ENCODE assay signal across 2 cellular contexts in genomic region chr15:66778716-66779115, GRCh38.
TF ChIP-seq lines count a peak whose summit lies in the region.

No MANE protein-coding gene starts in this region.

TF ChIP-seq in HepG2, 621 proteins besides CTCF, POLR2A, EP300 and RAD21:
- TF ChIP-seq ZMYM3 (CRISPR knock-in tag; IDR thresholded peaks at IDR 0.05) (0 out of 2 replicates have a peak, but pooled peaks have one; percentile 13), HNRNPL (IDR thresholded peaks at IDR 0.05; ENCODE audit: low read depth, low read length) (no peak), ZNF629 (CRISPR knock-in tag; conservative IDR thresholded peaks at IDR 0.05) (peak; percentile 83), PLRG1 (conservative IDR thresholded peaks at IDR 0.05) (no peak), ZNF7 (CRISPR knock-in tag; IDR thresholded peaks at IDR 0.05) (no peak), ZNF234 (CRISPR knock-in tag; conservative IDR thresholded peaks at IDR 0.05) (no peak)

TF ChIP-seq in H1, 55 proteins besides CTCF, POLR2A, EP300 and RAD21:
- TF ChIP-seq ATF2 (IDR thresholded peaks at IDR 0.05; ENCODE audit: low read length) (no peak), RNF2 (IDR thresholded peaks at IDR 0.05; ENCODE audit: borderline replicate concordance, low read depth, low read length, missing control alignments, poor library complexity, severe bottlenecking) (no peak), CTBP2 (IDR thresholded peaks at IDR 0.05; ENCODE audit: borderline replicate concordance, insufficient read depth, insufficient read length, low read length) (no peak), BRCA1 (IDR thresholded peaks at IDR 0.05; ENCODE audit: low read depth, low read length) (no peak), JUND (IDR thresholded peaks at IDR 0.05; ENCODE audit: low read length) (no peak), NRF1 (IDR thresholded peaks at IDR 0.05; ENCODE audit: low read depth, low read length) (no peak), POU5F1 (IDR thresholded peaks at IDR 0.05; ENCODE audit: low read depth, low read length) (no peak), JUN (IDR thresholded peaks at IDR 0.05; ENCODE audit: low read depth, low read length) (no peak), CHD1 (IDR thresholded peaks at IDR 0.05; ENCODE audit: low read depth, low read length) (no peak), SP1 (IDR thresholded peaks at IDR 0.05; ENCODE audit: low read depth, low read length) (no peak), TEAD4 (IDR thresholded peaks at IDR 0.05; ENCODE audit: low read depth, low read length) (no peak), TAF7 (optimal IDR thresholded peaks at IDR 0.05; ENCODE audit: borderline replicate concordance, low read depth, low read length) (no peak), SAP30 (IDR thresholded peaks at IDR 0.05; ENCODE audit: insufficient read depth, insufficient replicate concordance, low read length) (no peak), SIX5 (IDR thresholded peaks at IDR 0.05; ENCODE audit: low read depth, low read length) (no peak), BACH1 (IDR thresholded peaks at IDR 0.05; ENCODE audit: low read length) (no peak), ASH2L (IDR thresholded peaks at IDR 0.05; ENCODE audit: low read length) (no peak), EZH2 (IDR thresholded peaks at IDR 0.05; ENCODE audit: low read depth, low read length, severe bottlenecking) (no peak), CEBPB (IDR thresholded peaks at IDR 0.05; ENCODE audit: low read depth, low read length) (no peak)
- TF ChIP-seq, protein P1, sequence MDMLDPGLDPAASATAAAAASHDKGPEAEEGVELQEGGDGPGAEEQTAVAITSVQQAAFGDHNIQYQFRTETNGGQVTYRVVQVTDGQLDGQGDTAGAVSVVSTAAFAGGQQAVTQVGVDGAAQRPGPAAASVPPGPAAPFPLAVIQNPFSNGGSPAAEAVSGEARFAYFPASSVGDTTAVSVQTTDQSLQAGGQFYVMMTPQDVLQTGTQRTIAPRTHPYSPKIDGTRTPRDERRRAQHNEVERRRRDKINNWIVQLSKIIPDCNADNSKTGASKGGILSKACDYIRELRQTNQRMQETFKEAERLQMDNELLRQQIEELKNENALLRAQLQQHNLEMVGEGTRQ (IDR thresholded peaks at IDR 0.05; ENCODE audit: low read length) = no peak
